Comparison of ENCODE assay signal across 8 cellular contexts in the genomic region with DNA sequence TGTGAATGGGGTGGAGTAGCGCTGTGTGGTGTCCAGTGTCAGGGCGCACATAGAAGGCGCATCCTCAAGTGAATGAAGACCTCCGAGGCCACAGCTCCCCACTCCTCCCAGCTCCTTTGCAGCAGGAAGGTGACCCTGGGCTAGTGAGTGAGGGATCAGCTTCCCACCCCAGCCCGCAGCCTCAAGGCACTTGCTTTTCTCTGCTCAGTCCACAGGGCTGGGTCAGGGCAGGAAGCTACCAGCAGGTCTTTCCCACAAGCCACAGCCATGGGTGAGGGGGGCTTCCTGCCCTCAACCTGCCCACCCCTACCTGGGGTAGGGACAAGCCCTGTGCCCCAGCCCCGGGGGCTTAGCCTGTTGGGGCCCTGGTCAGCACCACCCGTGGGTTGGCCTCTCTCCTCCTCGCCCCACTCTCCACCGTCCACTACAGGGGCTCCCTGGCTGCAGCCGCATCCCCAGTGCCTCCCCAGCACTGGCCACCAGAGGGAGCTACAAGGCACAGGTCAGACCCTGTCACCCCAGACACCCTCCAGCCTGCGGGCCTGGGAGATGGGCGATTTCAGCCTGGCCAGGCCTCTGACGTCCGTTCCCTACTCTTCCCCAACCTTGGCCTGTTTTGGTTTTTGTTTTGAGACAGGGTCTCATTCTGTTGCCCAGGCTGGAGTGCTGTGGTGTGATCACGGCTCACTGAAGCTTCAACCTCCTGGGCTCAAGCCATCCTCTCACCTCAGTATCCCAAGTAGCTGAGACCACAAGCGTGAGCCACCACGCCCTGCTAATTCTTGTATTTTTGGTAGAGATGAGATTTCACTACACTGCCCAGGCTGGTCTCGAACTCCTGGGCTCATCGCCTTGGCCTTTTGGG. TPM values are rescaled to one million over a fixed set of nuclear protein-coding genes. Genes with fewer than 3 reads are reported as not detected.
A peak's percentile ranks its signal among the peaks of the same experiment; 100 is the strongest.
DNase-seq lines count a peak whose midpoint lies in the region; ATAC-seq, FAIRE-seq and TF ChIP-seq lines count a peak whose summit lies in the region.

No MANE protein-coding gene starts in this region.

- TF ChIP-seq CTCF in D721Med (IDR thresholded peaks at IDR 0.05; ENCODE audit: insufficient read depth, missing control alignments): peak; percentile 76
- TF ChIP-seq CTCF in HCT116 (IDR thresholded peaks at IDR 0.05 in 2 of 3, conservative IDR thresholded peaks at IDR 0.05 in 1 of 3; ENCODE audit: borderline replicate concordance in 1 of 3, insufficient read depth in 1 of 3, low read depth in 2 of 3, low read length in 2 of 3): peak in 2 of 3 experiments; percentile 87 to 97; a peak in 4 of 6 replicates
- TF ChIP-seq CTCF in fibroblast of pulmonary artery (IDR thresholded peaks at IDR 0.05; ENCODE audit: low read length, missing control alignments): peak; percentile 87
- TF ChIP-seq CTCF in neural cell (IDR thresholded peaks at IDR 0.05; ENCODE audit: poor library complexity, severe bottlenecking): peak; percentile 72
- TF ChIP-seq CTCF in stomach (IDR thresholded peaks at IDR 0.05): peak in 6 of 7 experiments; percentile 37 to 94 (median 88)

- no peak for FAIRE-seq in D721Med (lab: Jason Lieb, UNC)

- no TSS peak for BruUV-seq in HCT116 (replicated peaks; lab: Mats Ljungman, UMichigan)

- WGBS in stomach, 5 donors: 25 to 38% (median 28%) methylated on average over 18 to 19 of the region's 19 CpGs

- TF ChIP-seq POLR2A in HCT116 (IDR thresholded peaks at IDR 0.05; ENCODE audit: borderline replicate concordance, extremely low read depth, insufficient read depth, insufficient read length) (no peak), stomach (IDR thresholded peaks at IDR 0.05) (no peak)

- H3K4me2 ChIP-seq in HCT116 (ENCODE audit: low read length): peak overlapping the region; percentile 100
- peak overlapping the region; percentile 70 for H3K4me2 ChIP-seq in neural cell (ENCODE audit: low read length)

- H3K79me2 ChIP-seq in HCT116 (ENCODE audit: insufficient read depth, low read length) (peaks cover 31% of the 10 kb centered on the region), neural cell (replicated peaks; ENCODE audit: insufficient read depth, low read length) (peaks cover 5% of the 10 kb centered on the region)

- intact Hi-C loops in HCT116 (cut with micrococcal nuclease) (loop anchor here (5.0 kb wide), 1 partner anchor 182 kb away; the partner anchor contains the start of gene PHPT1), stomach (cut with DNase I; ENCODE audit: low total_unique reads) (loop anchor here (10.0 kb wide), 1 partner anchor 74 kb away; the partner anchor contains the start of gene LCN12)

- H4K20me1 ChIP-seq in HCT116 (ENCODE audit: insufficient read depth): no peaks in the 10 kb centered on the region
- no peaks in the 10 kb centered on the region for H4K20me1 ChIP-seq in neural cell (ENCODE audit: insufficient read depth)

- POLR2A ChIA-PET in HCT116 (lab: Charles Lee): interaction anchor here (0.5 to 1.4 kb wide), 6 partner anchors 37 to 212 kb away, joined by 3 to 6 read pairs (median 4); partner anchors contain the start of genes PAXX and TUBB4B

- H3K9ac ChIP-seq in HCT116 (ENCODE audit: low read length) (peak overlapping the region; percentile 59; the same call in 1 of the 2 replicates), neural cell (ENCODE audit: low read length) (peak overlapping the region; percentile 86)

- H3F3A ChIP-seq in neural cell (ENCODE audit: insufficient read depth, low read length, poor library complexity, severe bottlenecking): no peaks in the 10 kb centered on the region

- H3K4me3 ChIP-seq in HCT116 (replicated peaks in 1 of 2; ENCODE audit: low read depth in 1 of 2, low read length in 2 of 2) (peak overlapping the region; percentile 56 to 70), fibroblast of pulmonary artery (replicated peaks; ENCODE audit: low read depth, low read length) (no peak overlapping the region), neural cell (ENCODE audit: low read length) (peak overlapping the region; percentile 91), stomach (peak overlapping the region; percentile 57 to 69 (median 64))

- peak overlapping the region; percentile 85; the same call in 1 of the 2 replicates for H3K27ac ChIP-seq in HCT116 (ENCODE audit: low read depth, low read length)
- H3K27ac ChIP-seq in neural cell (ENCODE audit: low read length): no peak overlapping the region
- H3K27ac ChIP-seq in stomach: peak overlapping the region; percentile 54 to 81 (median 64)

- RAD21 ChIA-PET in HCT116 (lab: Charles Lee; ENCODE audit: low non-redundant PET in 1 of 2, low total read pairs in 2 of 2, uncharacterized antibody in 2 of 2, unreplicated experiment in 2 of 2): interaction anchor here (0.9 to 1.2 kb wide), 3 partner anchors 81 to 121 kb away, joined by 3 to 4 read pairs (median 4); no protein-coding TSS in a partner anchor

- TF ChIP-seq RAD21 in HCT116 (IDR thresholded peaks at IDR 0.05; ENCODE audit: low read depth): no peak
- no peak for TF ChIP-seq RAD21 in neural cell (conservative IDR thresholded peaks at IDR 0.05)

- DNase-seq in D721Med (ENCODE audit: insufficient read length, low spot score) (no peak), HCT116 (ENCODE audit: low read depth, low spot score) (no peak), OCI-M2 (lab: John Stamatoyannopoulos, UW; ENCODE audit: unreplicated experiment) (peak; percentile 13), activated T-helper 1 cell treated with Interleukin-2 at 50 U/mL for 16 hours (ENCODE audit: low read depth) (peak; percentile 48), fibroblast of pulmonary artery (ENCODE audit: low read depth) (peak; percentile 56), stomach (peak; percentile 85)

- CTCF ChIA-PET in HCT116 (lab: Charles Lee): interaction anchor here (0.6 to 2.1 kb wide), 38 partner anchors 10 to 336 kb away, joined by 3 to 42 read pairs (median 5); partner anchors contain the start of genes AJM1, CLIC3, ENTPD2 and FBXW5

- H2AFZ ChIP-seq in HCT116 (ENCODE audit: low read depth, low read length, poor library complexity, severe bottlenecking): no peak overlapping the region
- no peak overlapping the region for H2AFZ ChIP-seq in neural cell (ENCODE audit: low read depth, low read length)

- H3K9me2 ChIP-seq in HCT116 (ENCODE audit: insufficient read depth) (no peaks in the 10 kb centered on the region), neural cell (ENCODE audit: insufficient read depth, low read length) (no peaks in the 10 kb centered on the region)

- H3K36me3 ChIP-seq in HCT116 (ENCODE audit: control insufficient read depth in 1 of 2, insufficient read depth in 2 of 2, low read length in 2 of 2) (no peaks in the 10 kb centered on the region), neural cell (ENCODE audit: insufficient read depth, low read length) (no peaks in the 10 kb centered on the region), stomach (no peaks in the 10 kb centered on the region)

- ATAC-seq in HCT116 (peak; percentile 77), HG03342 (IDR thresholded peaks at IDR 0.05; ENCODE audit: unreplicated experiment) (no peak)

- H3K27me3 ChIP-seq in HCT116 (ENCODE audit: insufficient read depth, low read length): no peaks in the 10 kb centered on the region
- no peaks in the 10 kb centered on the region for H3K27me3 ChIP-seq in neural cell (ENCODE audit: insufficient read depth, low read depth, low read length)
- peaks cover 0 to under 1% (median 0%) of the 10 kb centered on the region in 3 donors for H3K27me3 ChIP-seq in stomach

- H3K9me3 ChIP-seq in HCT116 (ENCODE audit: control insufficient read depth in 1 of 2, insufficient read depth in 1 of 2, low read depth in 1 of 2, low read length in 2 of 2) (no peaks in the 10 kb centered on the region), neural cell (ENCODE audit: low read length) (no peaks in the 10 kb centered on the region), stomach (no peaks in the 10 kb centered on the region)

- H3K4me1 ChIP-seq in HCT116 (ENCODE audit: control insufficient read depth in 1 of 2, insufficient read depth in 2 of 2, low read length in 2 of 2): peaks cover 32 to 49% of the 10 kb centered on the region in 2 experiments
- H3K4me1 ChIP-seq in stomach: peaks cover 40 to 75% (median 60%) of the 10 kb centered on the region in 4 donors

- no peak for TF ChIP-seq EP300 in neural cell (conservative IDR thresholded peaks at IDR 0.05; ENCODE audit: poor library complexity, severe bottlenecking)
- no peak for TF ChIP-seq EP300 in stomach (IDR thresholded peaks at IDR 0.05)

TF ChIP-seq in HCT116, 20 proteins besides CTCF, POLR2A, EP300 and RAD21 (continues in another document):
- TF ChIP-seq ELF1 (IDR thresholded peaks at IDR 0.05; ENCODE audit: borderline replicate concordance, low read depth): no peak
- no peak for TF ChIP-seq TCF7L2 (IDR thresholded peaks at IDR 0.05; ENCODE audit: borderline replicate concordance, extremely low read depth, insufficient read depth, insufficient read length)

RNA-seq across cellular contexts. Expression of gene ABCA2, which starts 1.3 kb away (rescaled TPM):
- total RNA-seq in HCT116 (2021; ENCODE audit: unreplicated experiment): 114 TPM
- 132 and 183 TPM in 2 replicates for polyA plus RNA-seq in HCT116 (2012)
- 30.6 and 52.0 TPM in 2 replicates for polyA plus RNA-seq in neural cell
- 24.3 and 32.9 TPM in 2 replicates for polyA minus RNA-seq in neural cell
- 100 to 1,000 TPM in 1 of 5 donors, 10 to 100 TPM in 3, 1 to 10 TPM in 1; 7.3 to 385 (median 72.8) TPM for total RNA-seq in stomach
- 10 to 100 TPM in 2 of 3 donors, 1 to 10 TPM in 1; 9.3 to 25.5 (median 24.4) TPM for polyA plus RNA-seq in stomach

RNA-seq across cellular contexts. Expression of gene FUT7, which starts 2.6 kb away (rescaled TPM):
- total RNA-seq in HCT116 (2021; ENCODE audit: unreplicated experiment): not detected
- polyA plus RNA-seq in HCT116 (2012): not detected in 2 replicates
- 0.56 and 0.69 TPM in 2 replicates for polyA plus RNA-seq in neural cell
- polyA minus RNA-seq in neural cell: not detected in 2 replicates
- 1 to 10 TPM in 1 of 5 donors, under 1 TPM in 1, not detected in 3; 0.37 to 3.9 TPM for total RNA-seq in stomach
- polyA plus RNA-seq in stomach: under 1 TPM in 2 of 3 donors, not detected in 1; 0.23 to 0.50 TPM

RNA-seq across cellular contexts. Expression of gene NPDC1, which starts 16.7 kb away (rescaled TPM):
- 98.8 TPM for total RNA-seq in HCT116 (2021; ENCODE audit: unreplicated experiment)
- 81.4 and 86.0 TPM in 2 replicates for polyA plus RNA-seq in HCT116 (2012)
- polyA plus RNA-seq in neural cell: 161 and 162 TPM in 2 replicates
- 25.6 and 31.7 TPM in 2 replicates for polyA minus RNA-seq in neural cell
- 100 to 1,000 TPM in 4 of 5 donors, 10 to 100 TPM in 1; 20.0 to 276 (median 189) TPM for total RNA-seq in stomach
- polyA plus RNA-seq in stomach: 100 to 1,000 TPM; 104 to 186 (median 115) TPM

RNA-seq across cellular contexts. Expression of gene ENTPD2, which starts 24.6 kb away (rescaled TPM):
- total RNA-seq in HCT116 (2021; ENCODE audit: unreplicated experiment) (32.5 TPM), stomach (10 to 100 TPM in 1 of 5 donors, 1 to 10 TPM in 3, not detected in 1; 2.2 to 11.3 (median 6.7) TPM)
- polyA plus RNA-seq in HCT116 (2012): 20.7 and 23.0 TPM in 2 replicates
- polyA plus RNA-seq in neural cell (not detected in 2 replicates), stomach (1 to 10 TPM; 2.0 to 4.8 (median 2.9) TPM)
- polyA minus RNA-seq in neural cell: not detected in 2 replicates

RNA-seq across cellular contexts. Expression of gene CLIC3, which starts 32.9 kb away (rescaled TPM):
- total RNA-seq in HCT116 (2021; ENCODE audit: unreplicated experiment) (8.4 TPM), stomach (1 to 10 TPM in 1 of 5 donors, not detected in 4; 3.3 TPM)
- polyA plus RNA-seq in HCT116 (2012): 14.0 and 15.3 TPM in 2 replicates
- polyA plus RNA-seq in neural cell (not detected in 2 replicates), stomach (10 to 100 TPM in 2 of 3 donors, 1 to 10 TPM in 1; 4.3 to 70.9 (median 15.2) TPM)
- not detected in 2 replicates for polyA minus RNA-seq in neural cell

Comparison
In these comparisons a context has a peak if more than half of its experiments do, and no peak if none do; other contexts are left out.
1. DNase-seq: peak in OCI-M2 (single experiment), activated T-helper 1 cell treated with Interleukin-2 at 50 U/mL for 16 hours (single experiment), fibroblast of pulmonary artery (single experiment) and stomach (single experiment); none in D721Med (single experiment) and HCT116 (single experiment).
2. Peak in every context shown above with its lines, with median percentiles within 50 percentile points of each other: CTCF ChIP-seq.